ENCODE assay signal across 27 cellular contexts in the genomic region with DNA sequence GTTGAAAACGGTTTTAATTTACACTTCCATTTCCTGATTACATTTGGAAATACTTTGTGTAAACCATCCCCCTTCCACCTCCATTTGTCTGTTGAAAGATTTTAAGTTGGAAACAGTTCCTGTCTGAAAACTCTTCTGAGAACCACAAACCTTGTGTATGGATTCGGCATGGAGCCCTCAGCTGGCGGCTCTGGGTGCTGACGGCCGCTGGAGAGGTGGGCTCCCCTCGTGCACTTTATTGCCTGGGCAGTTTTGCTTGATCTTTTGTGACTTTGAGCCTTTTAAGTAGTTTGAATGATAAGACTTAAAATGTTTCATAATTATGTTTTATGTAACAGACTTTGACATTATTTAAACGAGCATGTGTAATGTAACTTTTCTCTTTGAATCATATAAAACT.
"Had no signal": no experiment of that assay in that cellular context is flagged by ENCODE, and none has a peak within 500 bp of the region (broad histone marks: within the 10 kb centered on the region; RNA-seq: fewer than 3 reads in every experiment).

No MANE protein-coding gene starts in this region.

- H3K4me3 ChIP-seq: gastrocnemius medialis, heart right ventricle, left lung, prostate gland, tibial nerve had no signal

- H3K27me3 ChIP-seq: brain microvascular endothelial cell, gastrocnemius medialis, heart right ventricle, left lung, tibial nerve had no signal

- DNase-seq: activated CD4-positive, alpha-beta T cell treated with anti-CD3 and anti-CD28 coated beads, Interleukin-2, amount 10 ng/mL, durations not matched to agents 24 days and 14 days; activated CD4-positive, CD25-positive, alpha-beta regulatory T cell; activated CD8-positive, alpha-beta memory T cell treated with anti-CD3 and anti-CD28 coated beads, Interleukin-2, amount 50 U/mL, for 4 hours; activated CD8-positive, alpha-beta T cell treated with anti-CD3 and anti-CD28 coated beads, Interleukin-2, amount 10 ng/mL, durations not matched to agents 7 days and 5 days; activated gamma-delta T cell; activated T-cell treated with anti-CD3 and anti-CD28 coated beads, Interleukin-2, amount 50 U/mL, for 48 hours; amniotic stem cell; brain microvascular endothelial cell; cerebellar nuclear complex; dermis blood vessel endothelial cell; erythroblast; gastrocnemius medialis; heart right ventricle; mesenchymal stem cell; occipital lobe; small intestine; stimulated activated CD4-positive, alpha-beta T cell treated with anti-CD3 and anti-CD28 coated beads, Interleukin-4, amount 100 ng/mL, for 4 hours; stimulated activated CD8-positive, alpha-beta memory T cell treated with anti-CD3 and anti-CD28 coated beads, Interleukin-4, amount 100 ng/mL, for 48 hours; stimulated activated naive CD4-positive, alpha-beta T cell treated with Interleukin-2 at 50 U/mL for 16 hours; substantia nigra; T-helper 2 cell had no signal

- H3K4me1 ChIP-seq: prostate gland had no signal

- H3K4me3 Mint-ChIP-seq: activated CD4-positive, alpha-beta T cell treated with anti-CD3 and anti-CD28 coated beads, Interleukin-2, amount 10 ng/mL, durations not matched to agents 24 days and 14 days; activated CD8-positive, alpha-beta T cell treated with anti-CD3 and anti-CD28 coated beads, Interleukin-2, amount 10 ng/mL, durations not matched to agents 7 days and 5 days; activated naive CD8-positive, alpha-beta T cell; natural killer cell treated with Interleukin-12 subunit alpha and Interleukin-12 subunit beta and Interleukin-15 and Interleukin-18, amount 100 ng/mL, for 72 hours had no signal

- H3K9me3 ChIP-seq: gastrocnemius medialis, heart right ventricle, left lung, prostate gland, tibial nerve had no signal

- FAIRE-seq: small intestine had no signal

- H3K27ac ChIP-seq: brain microvascular endothelial cell, gastrocnemius medialis, left lung, prostate gland had no signal

- H3K9me3 Mint-ChIP-seq: activated CD4-positive, alpha-beta T cell treated with anti-CD3 and anti-CD28 coated beads, Interleukin-2, amount 10 ng/mL, durations not matched to agents 24 days and 14 days; natural killer cell treated with Interleukin-12 subunit alpha and Interleukin-12 subunit beta and Interleukin-15 and Interleukin-18, amount 100 ng/mL, for 72 hours had no signal

- ATAC-seq: activated CD8-positive, alpha-beta T cell treated with anti-CD3 and anti-CD28 coated beads, Interleukin-2, amount 10 ng/mL, durations not matched to agents 7 days and 5 days; gastrocnemius medialis; heart right ventricle; left lung; natural killer cell treated with Interleukin-12 subunit alpha and Interleukin-12 subunit beta and Interleukin-15 and Interleukin-18, amount 100 ng/mL, for 72 hours; right cardiac atrium had no signal

- H3K36me3 ChIP-seq: brain microvascular endothelial cell, prostate gland had no signal

- H3K27me3 Mint-ChIP-seq: activated naive CD8-positive, alpha-beta T cell; natural killer cell treated with Interleukin-12 subunit alpha and Interleukin-12 subunit beta and Interleukin-15 and Interleukin-18, amount 100 ng/mL, for 72 hours had no signal

- H3K27ac Mint-ChIP-seq: activated CD4-positive, alpha-beta T cell treated with anti-CD3 and anti-CD28 coated beads, Interleukin-2, amount 10 ng/mL, durations not matched to agents 24 days and 14 days; activated CD8-positive, alpha-beta T cell treated with anti-CD3 and anti-CD28 coated beads, Interleukin-2, amount 10 ng/mL, durations not matched to agents 7 days and 5 days; activated naive CD8-positive, alpha-beta T cell; natural killer cell treated with Interleukin-12 subunit alpha and Interleukin-12 subunit beta and Interleukin-15 and Interleukin-18, amount 100 ng/mL, for 72 hours had no signal
